ENCODE assay signal across 9 cellular contexts in the genomic region with DNA sequence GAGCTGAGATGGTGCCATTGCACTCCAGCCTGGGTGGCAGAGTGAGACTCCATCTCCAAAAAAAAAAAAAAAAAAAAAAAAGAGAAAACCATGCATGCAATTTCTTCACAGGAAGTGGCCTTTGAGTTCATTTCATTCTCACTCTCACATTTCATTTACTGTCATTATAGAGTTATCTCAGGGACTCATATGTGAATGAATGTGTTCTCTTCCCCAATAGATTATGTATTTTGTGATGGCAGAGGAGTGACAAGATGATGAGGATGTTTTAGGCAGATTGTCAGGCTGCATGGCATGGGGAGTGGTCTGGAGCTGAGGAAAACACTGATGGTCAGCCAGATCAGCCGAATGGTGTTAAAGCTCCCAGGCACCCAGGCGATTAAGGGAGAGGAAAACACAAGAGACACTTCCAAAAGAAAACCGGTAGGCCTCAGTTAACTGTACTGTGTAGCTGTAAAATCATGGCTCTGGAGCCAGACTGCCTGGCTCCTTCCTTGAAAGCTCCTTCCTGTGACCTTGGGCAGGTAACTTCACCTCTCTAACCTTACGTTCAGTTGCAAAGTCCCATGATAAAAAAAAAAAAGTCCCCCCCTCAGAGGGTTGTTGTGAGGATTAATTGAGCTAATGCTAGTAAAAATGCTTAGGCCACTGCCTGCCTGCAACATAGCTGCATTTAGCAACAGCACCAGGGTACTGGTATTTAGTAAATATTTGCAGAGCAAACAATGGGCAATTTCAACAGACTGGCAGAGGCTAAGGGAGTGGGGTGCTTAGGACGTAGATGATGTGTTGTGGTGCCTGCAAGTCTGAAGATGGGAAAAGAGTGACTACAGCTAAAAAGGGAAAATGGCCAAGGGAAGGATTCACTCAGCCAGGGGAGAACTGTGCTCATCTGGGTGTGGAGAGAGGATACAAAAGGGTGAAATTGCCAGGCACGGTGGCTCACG. TPM values are rescaled to one million over a fixed set of nuclear protein-coding genes. Genes with fewer than 3 reads are reported as not detected.
DNase-seq lines count a peak whose midpoint lies in the region; ATAC-seq, FAIRE-seq and TF ChIP-seq lines count a peak whose summit lies in the region.
"Had no signal": no experiment of that assay in that cellular context is flagged by ENCODE, and none has a peak within 500 bp of the region (broad histone marks: within the 10 kb centered on the region; RNA-seq: fewer than 3 reads in every experiment).

No MANE protein-coding gene starts in this region.

- H3K4me1 ChIP-seq in A549 (peaks cover 40% of the 10 kb centered on the region), PC-9 (replicated peaks; ENCODE audit: insufficient read depth) (peaks cover 40% of the 10 kb centered on the region)

- peaks cover 28% of the 10 kb centered on the region for H3K79me2 ChIP-seq in PC-9 (ENCODE audit: low read depth)

- in situ Hi-C loops in G401 (cut with HindIII; ENCODE audit: low sequenced_read_pairs), result no loop called here

- H4K20me1 ChIP-seq in PC-9 (ENCODE audit: insufficient read depth), result peaks cover 8% of the 10 kb centered on the region; the same call in 1 of the 2 replicates

- no peak for TF ChIP-seq POLR2A in A549 (IDR thresholded peaks at IDR 0.05; ENCODE audit: low read length)

- H3F3A ChIP-seq in PC-9 (ENCODE audit: insufficient read depth, low read depth), result peaks cover 21% of the 10 kb centered on the region; the same call in 1 of the 2 replicates

- no peaks in the 10 kb centered on the region for H3K9me2 ChIP-seq in PC-9 (ENCODE audit: insufficient read depth)

- peak; percentile 83 to 88 for DNase-seq in A549 (ENCODE audit: low read depth in 1 of 2, low spot score in 1 of 2)
- DNase-seq in G401 (ENCODE audit: low spot score), result peak; percentile 23
- peak in 1 of 2 experiments; percentile 79 for DNase-seq in PC-9
- no peak for DNase-seq in left colon
- DNase-seq in NCI-H2171 (lab: John Stamatoyannopoulos, UW), result no peak
- no peak for DNase-seq in stimulated activated CD8-positive, alpha-beta memory T cell treated with anti-CD3 and anti-CD28 coated beads, Interleukin-4, amount 100 ng/mL, for 48 hours
- no peak for DNase-seq in kidney tubule cell (ENCODE audit: low spot score)

- H3K9me3 ChIP-seq in A549 (no peaks in the 10 kb centered on the region), PC-9 (ENCODE audit: insufficient read depth, low read depth) (no peaks in the 10 kb centered on the region)
- H3K9me3 ChIP-seq: thoracic aorta had no signal

- peak overlapping the region; percentile 55 to 67 for H3K27ac ChIP-seq in A549
- no peak overlapping the region for H3K27ac ChIP-seq in PC-9
- H3K27ac ChIP-seq: thoracic aorta had no signal

- TF ChIP-seq CTCF in A549 (IDR thresholded peaks at IDR 0.05) (no peak), PC-9 (conservative IDR thresholded peaks at IDR 0.05) (no peak)

- no peaks in the 10 kb centered on the region for H3K27me3 ChIP-seq in PC-9 (ENCODE audit: insufficient read depth, low read depth)

- intact Hi-C loops in PC-9 (cut with micrococcal nuclease; ENCODE audit: unreplicated experiment) (no loop called here), left colon (cut with DNase I, micrococcal nuclease) (no loop called here)

- 9% methylated on average over 7 of the region's 7 CpGs for WGBS in A549 (ENCODE audit: missing lambda C conversion rate)

- no peak; a peak in 1 of 5 replicates for TF ChIP-seq EP300 in A549 (IDR thresholded peaks at IDR 0.05)

- H3K4me2 ChIP-seq in A549 (peak overlapping the region; percentile 71), PC-9 (peak overlapping the region; percentile 46)

- no peak for FAIRE-seq in A549 (lab: Jason Lieb, UNC)

- POLR2A ChIA-PET in A549 (lab: Yijun Ruan, JAX) (interaction anchor here (0.6 to 2.2 kb wide), 4 partner anchors 8 to 73 kb away, joined by 4 to 15 read pairs (median 6); a partner anchor contains a TSS), PC-9 (lab: Charles Lee; ENCODE audit: unreplicated experiment) (interaction anchor here (0.6 to 0.7 kb wide), 2 partner anchors 8 to 37 kb away, joined by 3 to 7 read pairs; no protein-coding TSS in a partner anchor)

- BruUV-seq in PC-9 (replicated peaks; lab: Mats Ljungman, UMichigan), result no TSS peak

- CTCF ChIA-PET in A549 (lab: Yijun Ruan, JAX) (interaction anchor here (0.7 to 4.6 kb wide), 5 partner anchors 8 to 136 kb away, joined by 3 to 22 read pairs (median 4); a partner anchor contains a TSS), PC-9 (lab: Charles Lee) (no interaction called here)

- no peaks in the 10 kb centered on the region for H3K36me3 ChIP-seq in PC-9 (ENCODE audit: low read depth)
- H3K36me3 ChIP-seq: thoracic aorta had no signal

- no peak overlapping the region for H2AFZ ChIP-seq in PC-9

- ATAC-seq in A549 (peak; percentile 90 to 91), left colon (peak; percentile 62), GM21360 (IDR thresholded peaks at IDR 0.05; ENCODE audit: unreplicated experiment) (no peak)

- peak in 1 of 2 experiments; percentile 5; a peak in 1 of 5 replicates for TF ChIP-seq RAD21 in A549 (conservative IDR thresholded peaks at IDR 0.05 in 1 of 2, IDR thresholded peaks at IDR 0.05 in 1 of 2)

- H3K4me3 ChIP-seq in A549 (no peak overlapping the region), PC-9 (no peak overlapping the region)
- H3K4me3 ChIP-seq: thoracic aorta had no signal

TF ChIP-seq in A549, 52 proteins besides CTCF, POLR2A, EP300 and RAD21 (continues in another document):
- no peak for TF ChIP-seq NPAS2 (CRISPR knock-in tag; IDR thresholded peaks at IDR 0.05; ENCODE audit: borderline replicate concordance)
- peak; percentile 17; the same call in 1 of the 3 replicates for TF ChIP-seq SMC3 (IDR thresholded peaks at IDR 0.05)
- TF ChIP-seq HOXB13 (CRISPR knock-in tag; IDR thresholded peaks at IDR 0.05; ENCODE audit: low read depth), result no peak
- TF ChIP-seq KDM1A (IDR thresholded peaks at IDR 0.05; ENCODE audit: low read depth), result no peak
- TF ChIP-seq, protein P1, sequence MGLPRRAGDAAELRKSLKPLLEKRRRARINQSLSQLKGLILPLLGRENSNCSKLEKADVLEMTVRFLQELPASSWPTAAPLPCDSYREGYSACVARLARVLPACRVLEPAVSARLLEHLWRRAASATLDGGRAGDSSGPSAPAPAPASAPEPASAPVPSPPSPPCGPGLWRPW (IDR thresholded peaks at IDR 0.05), result peak; percentile 46
- no peak for TF ChIP-seq HOXA7 (CRISPR knock-in tag; IDR thresholded peaks at IDR 0.05)
- peak; percentile 88 to 95 for TF ChIP-seq CEBPB (IDR thresholded peaks at IDR 0.05)
- TF ChIP-seq, protein P2, sequence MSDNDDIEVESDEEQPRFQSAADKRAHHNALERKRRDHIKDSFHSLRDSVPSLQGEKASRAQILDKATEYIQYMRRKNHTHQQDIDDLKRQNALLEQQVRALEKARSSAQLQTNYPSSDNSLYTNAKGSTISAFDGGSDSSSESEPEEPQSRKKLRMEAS (IDR thresholded peaks at IDR 0.05), result 0 out of 2 replicates have a peak, but pooled peaks have one; percentile 24
- TF ChIP-seq, protein P3, sequence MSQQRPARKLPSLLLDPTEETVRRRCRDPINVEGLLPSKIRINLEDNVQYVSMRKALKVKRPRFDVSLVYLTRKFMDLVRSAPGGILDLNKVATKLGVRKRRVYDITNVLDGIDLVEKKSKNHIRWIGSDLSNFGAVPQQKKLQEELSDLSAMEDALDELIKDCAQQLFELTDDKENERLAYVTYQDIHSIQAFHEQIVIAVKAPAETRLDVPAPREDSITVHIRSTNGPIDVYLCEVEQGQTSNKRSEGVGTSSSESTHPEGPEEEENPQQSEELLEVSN (IDR thresholded peaks at IDR 0.05; ENCODE audit: borderline replicate concordance, low read depth), result no peak
- TF ChIP-seq, protein P4, sequence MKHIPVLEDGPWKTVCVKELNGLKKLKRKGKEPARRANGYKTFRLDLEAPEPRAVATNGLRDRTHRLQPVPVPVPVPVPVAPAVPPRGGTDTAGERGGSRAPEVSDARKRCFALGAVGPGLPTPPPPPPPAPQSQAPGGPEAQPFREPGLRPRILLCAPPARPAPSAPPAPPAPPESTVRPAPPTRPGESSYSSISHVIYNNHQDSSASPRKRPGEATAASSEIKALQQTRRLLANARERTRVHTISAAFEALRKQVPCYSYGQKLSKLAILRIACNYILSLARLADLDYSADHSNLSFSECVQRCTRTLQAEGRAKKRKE (CRISPR knock-in tag; IDR thresholded peaks at IDR 0.05; ENCODE audit: low read depth), result no peak
- TF ChIP-seq HDAC2 (IDR thresholded peaks at IDR 0.05), result no peak

RNA-seq across cellular contexts. Expression of a gene that starts 6.9 kb away (rescaled TPM):
- 4.1 and 4.4 TPM in 2 replicates for polyA plus RNA-seq in A549 (2011; rRNA removed)
- polyA plus RNA-seq in A549 (2012; cell fraction: cytosol; rRNA removed), result 5.6 and 7.8 TPM in 2 replicates
- 4.9 and 6.3 TPM in 2 replicates for polyA plus RNA-seq in A549 (2012; cell fraction: nucleus; rRNA removed)
- polyA plus RNA-seq in A549 (2017; fragmentation: RNase III; extraction: RNeasy Plus Mini Kit Qiagen cat#74134 plus additional on column Dnase treatment), result 2.8 to 5.0 TPM (median 3.9 TPM) in 3 replicates
- polyA minus RNA-seq in A549 (2011; rRNA and poly(A)+ RNA removed), result 3.3 and 3.6 TPM in 2 replicates
- 29.7 and 41.2 TPM in 2 replicates for total RNA-seq in G401 (2014; rRNA removed; shearing (Covaris generic))
- 11.0 and 13.0 TPM in 2 replicates for total RNA-seq in PC-9 (2021)
- total RNA-seq in left colon, result 10 to 100 TPM; 41.4 to 43.9 TPM

RNA-seq across cellular contexts. Expression of a gene that starts 8.6 kb away (rescaled TPM):
- polyA plus RNA-seq in A549 (2011; rRNA removed), result 1.3 and 1.5 TPM in 2 replicates
- polyA plus RNA-seq in A549 (2012; cell fraction: cytosol; rRNA removed), result 1.1 and 1.9 TPM in 2 replicates
- 1.5 and 2.2 TPM in 2 replicates for polyA plus RNA-seq in A549 (2012; cell fraction: nucleus; rRNA removed)
- 1.2 to 2.3 TPM (median 2.0 TPM) in 3 replicates for polyA plus RNA-seq in A549 (2017; fragmentation: RNase III; extraction: RNeasy Plus Mini Kit Qiagen cat#74134 plus additional on column Dnase treatment)
- 1.8 and 2.7 TPM in 2 replicates for polyA minus RNA-seq in A549 (2011; rRNA and poly(A)+ RNA removed)
- total RNA-seq in G401 (2014; rRNA removed; shearing (Covaris generic)), result 12.1 and 13.2 TPM in 2 replicates
- 2.4 and 2.7 TPM in 2 replicates for total RNA-seq in PC-9 (2021)
- total RNA-seq in left colon, result 10 to 100 TPM in 1 of 2 donors, 1 to 10 TPM in 1; 6.9 to 10.5 TPM

RNA-seq across cellular contexts. Expression of a gene that starts 35.2 kb away (rescaled TPM):
- polyA plus RNA-seq in A549 (2011; rRNA removed) (11.9 and 13.9 TPM in 2 replicates), A549 (2017; fragmentation: RNase III; extraction: RNeasy Plus Mini Kit Qiagen cat#74134 plus additional on column Dnase treatment) (6.0 to 6.9 TPM (median 6.6 TPM) in 3 replicates)
- 3.3 and 3.7 TPM in 2 replicates for polyA plus RNA-seq in A549 (2012; cell fraction: cytosol; rRNA removed)
- 4.1 and 6.7 TPM in 2 replicates for polyA plus RNA-seq in A549 (2012; cell fraction: nucleus; rRNA removed)
- polyA minus RNA-seq in A549 (2011; rRNA and poly(A)+ RNA removed), result 5.8 and 6.7 TPM in 2 replicates
- 8.8 and 11.3 TPM in 2 replicates for total RNA-seq in G401 (2014; rRNA removed; shearing (Covaris generic))
- total RNA-seq in PC-9 (2021) (11.2 and 11.5 TPM in 2 replicates), left colon (1 to 10 TPM; 6.4 to 6.8 TPM)

Comparison
In these comparisons a context has a peak if more than half of its experiments do, and no peak if none do; other contexts are left out.
1. DNase-seq: peak in A549 (2 of 2) and G401 (single experiment); none in left colon (0 of 2), NCI-H2171 (single experiment), stimulated activated CD8-positive, alpha-beta memory T cell treated with anti-CD3 and anti-CD28 coated beads, Interleukin-4, amount 100 ng/mL, for 48 hours (single experiment) and kidney tubule cell (single experiment).